9 cellular contexts compared by ENCODE assay signal in the genomic region with DNA sequence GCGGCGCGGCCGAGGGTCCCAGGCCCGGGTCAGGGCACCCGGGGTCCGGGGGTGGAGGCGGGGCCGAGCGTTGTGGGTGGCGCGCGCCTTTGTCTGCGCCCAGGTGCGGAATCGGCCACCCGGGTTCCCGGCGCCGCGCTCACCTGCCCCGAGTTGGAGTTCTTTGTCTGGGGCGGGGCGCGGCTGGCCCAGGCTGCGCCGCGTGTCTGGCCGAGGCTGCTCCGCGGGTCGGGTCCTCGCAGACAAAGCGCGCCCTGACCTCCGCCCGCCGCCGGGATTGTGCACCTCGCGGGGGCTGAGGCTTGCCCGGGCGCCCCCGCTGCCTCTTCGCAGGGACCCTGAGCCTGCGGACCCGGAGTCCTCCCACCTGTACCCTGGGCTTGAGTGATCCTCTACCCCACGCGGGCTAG. TPM values are rescaled to one million over a fixed set of nuclear protein-coding genes. Genes with fewer than 3 reads are reported as not detected.
DNase-seq lines count a peak whose midpoint lies in the region; ATAC-seq and TF ChIP-seq lines count a peak whose summit lies in the region.
"Had no signal": no experiment of that assay in that cellular context is flagged by ENCODE, and none has a peak within 500 bp of the region (broad histone marks: within the 10 kb centered on the region; RNA-seq: fewer than 3 reads in every experiment).

No MANE protein-coding gene starts in this region.

- peak; percentile 48 for ATAC-seq in foreskin keratinocyte
- no peak for ATAC-seq in GM19455 (IDR thresholded peaks at IDR 0.05; ENCODE audit: unreplicated experiment)
- ATAC-seq in HG03469 (IDR thresholded peaks at IDR 0.05; ENCODE audit: unreplicated experiment), result no peak

- POLR2A ChIA-PET in HEK293 (lab: Yijun Ruan, JAX), result interaction anchor here (1.0 kb wide), 2 partner anchors 69 to 144 kb away, joined by 3 read pairs; no protein-coding TSS in a partner anchor
- POLR2A ChIA-PET in activated CD4-positive, alpha-beta T cell treated with anti-CD3 and anti-CD28 coated beads, Interleukin-2, amount 10 ng/mL, durations not matched to agents 7 days and 5 days (lab: Charles Lee), result no interaction called here

- H3K4ac ChIP-seq in trophoblast cell (ENCODE audit: low read depth, low read length), result no peak overlapping the region

- H3K4me1 Mint-ChIP-seq in activated CD4-positive, alpha-beta T cell treated with anti-CD3 and anti-CD28 coated beads, Interleukin-2, amount 10 ng/mL, durations not matched to agents 7 days and 5 days, result peaks cover 19% of the 10 kb centered on the region

- H3K23ac ChIP-seq in trophoblast cell (ENCODE audit: low read length), result no peak overlapping the region

- peak overlapping the region; percentile 8 for H2BK120ac ChIP-seq in trophoblast cell (ENCODE audit: insufficient read depth, low read length, poor library complexity)

- H4K12ac ChIP-seq in trophoblast cell (ENCODE audit: low read depth, low read length), result no peak overlapping the region

- H2BK12ac ChIP-seq in trophoblast cell (ENCODE audit: low read length), result no peak overlapping the region

- H3K27me3 Mint-ChIP-seq in activated CD4-positive, alpha-beta T cell treated with anti-CD3 and anti-CD28 coated beads, Interleukin-2, amount 10 ng/mL, durations not matched to agents 7 days and 5 days, result peaks cover 10% of the 10 kb centered on the region

- peaks cover 9% of the 10 kb centered on the region for H3K79me1 ChIP-seq in trophoblast cell (ENCODE audit: low read length)

- peaks cover 49 to 71% (median 65%) of the 10 kb centered on the region in 10 experiments for H3K4me1 ChIP-seq in BLaER1 treated with 17β-estradiol and CSF1 and Interleukin-3, amounts not matched to agents 10 nM and 100 nM
- H3K4me1 ChIP-seq in HEK293 (ENCODE audit: control insufficient read depth, insufficient read depth, low read length) (peaks cover 4% of the 10 kb centered on the region), foreskin keratinocyte (no peaks in the 10 kb centered on the region), trophoblast cell (ENCODE audit: control insufficient read depth in 1 of 2, insufficient read depth in 2 of 2, low read length in 2 of 2) (peaks cover 6 to 7% of the 10 kb centered on the region in 2 experiments)

- H3K9me3 Mint-ChIP-seq in activated CD4-positive, alpha-beta T cell treated with anti-CD3 and anti-CD28 coated beads, Interleukin-2, amount 10 ng/mL, durations not matched to agents 7 days and 5 days, result no peaks in the 10 kb centered on the region

- H4K20me1 ChIP-seq in BLaER1 treated with 17β-estradiol and CSF1 and Interleukin-3, amounts not matched to agents 10 nM and 100 nM, result peaks cover 35 to 72% (median 51%) of the 10 kb centered on the region in 11 experiments

- peak overlapping the region; percentile 45 for H2AK5ac ChIP-seq in trophoblast cell (ENCODE audit: low read length)

- H3K27ac ChIP-seq in BLaER1 treated with 17β-estradiol and CSF1 and Interleukin-3, amounts not matched to agents 10 nM and 100 nM, result peak overlapping the region in 10 of 11 experiments; percentile 56 to 98 (median 94); a peak in 19 of 22 replicates
- H3K27ac ChIP-seq in HEK293 (ENCODE audit: extremely low read depth, low read depth, low read length) (peak overlapping the region; percentile 79; the same call in 1 of the 2 replicates), foreskin keratinocyte (peak overlapping the region; percentile 72), trophoblast cell (ENCODE audit: low read depth, low read length) (peak overlapping the region; percentile 20)

- peak overlapping the region; percentile 74 for H2AFZ ChIP-seq in trophoblast cell (ENCODE audit: insufficient read depth, low read length, poor library complexity)

- no peak overlapping the region for H3K27ac Mint-ChIP-seq in activated CD4-positive, alpha-beta T cell treated with anti-CD3 and anti-CD28 coated beads, Interleukin-2, amount 10 ng/mL, durations not matched to agents 7 days and 5 days

- H4K91ac ChIP-seq in trophoblast cell (ENCODE audit: low read depth, low read length), result peak overlapping the region; percentile 78

- H2BK5ac ChIP-seq in trophoblast cell (ENCODE audit: low read depth, low read length, poor library complexity), result peak overlapping the region; percentile 36

- no CpG with 5 or more reads among the region's 49 CpGs for WGBS in trophoblast cell (ENCODE audit: extremely low coverage, insufficient coverage, insufficient read length)

- peak overlapping the region; percentile 77 for H3K18ac ChIP-seq in trophoblast cell (ENCODE audit: low read length)

- H3K14ac ChIP-seq in trophoblast cell (ENCODE audit: low read length), result peak overlapping the region; percentile 86

- peak overlapping the region; percentile 75 to 100 (median 97) for H3K9ac ChIP-seq in BLaER1 treated with 17β-estradiol and CSF1 and Interleukin-3, amounts not matched to agents 10 nM and 100 nM
- H3K9ac ChIP-seq in trophoblast cell (ENCODE audit: low read length), result peak overlapping the region; percentile 85

- CTCF ChIA-PET in HEK293 (lab: Yijun Ruan, JAX), result interaction anchor here (0.6 to 4.7 kb wide), 5 partner anchors 36 to 145 kb away, joined by 3 to 34 read pairs (median 6); no protein-coding TSS in a partner anchor
- CTCF ChIA-PET in activated CD4-positive, alpha-beta T cell treated with anti-CD3 and anti-CD28 coated beads, Interleukin-2, amount 10 ng/mL, durations not matched to agents 7 days and 5 days (lab: Charles Lee), result interaction anchor here (1.1 to 1.6 kb wide), 7 partner anchors 9 to 364 kb away, joined by 3 to 12 read pairs (median 4); no protein-coding TSS in a partner anchor

- TF ChIP-seq CTCF in HEK293 (tag by site-specific recombination; IDR thresholded peaks at IDR 0.05) (no peak), foreskin keratinocyte (conservative IDR thresholded peaks at IDR 0.05) (no peak)

- peak overlapping the region; percentile 90 for H4K8ac ChIP-seq in trophoblast cell (ENCODE audit: low read depth, low read length)

- no peaks in the 10 kb centered on the region for H3K27me3 ChIP-seq in BLaER1 treated with 17β-estradiol and CSF1 and Interleukin-3, amounts not matched to agents 10 nM and 100 nM
- H3K27me3 ChIP-seq in foreskin keratinocyte (no peaks in the 10 kb centered on the region), trophoblast cell (ENCODE audit: insufficient read depth, low read length) (no peaks in the 10 kb centered on the region)

- peak overlapping the region; percentile 66 for H3K4me3 Mint-ChIP-seq in activated CD4-positive, alpha-beta T cell treated with anti-CD3 and anti-CD28 coated beads, Interleukin-2, amount 10 ng/mL, durations not matched to agents 7 days and 5 days

- H3K79me2 ChIP-seq in trophoblast cell (ENCODE audit: control insufficient read depth, insufficient read depth, low read length, poor library complexity), result peaks cover 6% of the 10 kb centered on the region

- H3K4me3 ChIP-seq in BLaER1 treated with 17β-estradiol and CSF1 and Interleukin-3, amounts not matched to agents 10 nM and 100 nM, result peak overlapping the region; percentile 69 to 99 (median 94)
- H3K4me3 ChIP-seq in HEK293 (ENCODE audit: low read depth, low read length) (peak overlapping the region; percentile 59), trophoblast cell (ENCODE audit: low read depth, low read length) (peak overlapping the region; percentile 87)

- no peaks in the 10 kb centered on the region for H3K36me3 Mint-ChIP-seq in activated CD4-positive, alpha-beta T cell treated with anti-CD3 and anti-CD28 coated beads, Interleukin-2, amount 10 ng/mL, durations not matched to agents 7 days and 5 days (ENCODE audit: low read depth)

- peak overlapping the region; percentile 96 to 100 (median 99) for H3K4me2 ChIP-seq in BLaER1 treated with 17β-estradiol and CSF1 and Interleukin-3, amounts not matched to agents 10 nM and 100 nM
- peak overlapping the region; percentile 86 for H3K4me2 ChIP-seq in trophoblast cell (ENCODE audit: low read length)

- peaks cover 6 to 28% (median 20%) of the 10 kb centered on the region in 11 experiments; a peak in 20 of 22 replicates for H3K36me3 ChIP-seq in BLaER1 treated with 17β-estradiol and CSF1 and Interleukin-3, amounts not matched to agents 10 nM and 100 nM
- peaks cover 0 to 9% of the 10 kb centered on the region in 2 experiments; a peak in 2 of 3 replicates for H3K36me3 ChIP-seq in HEK293 (ENCODE audit: control insufficient read depth in 2 of 2, insufficient read depth in 1 of 2, low read length in 2 of 2)
- H3K36me3 ChIP-seq in trophoblast cell (ENCODE audit: control insufficient read depth in 1 of 2, insufficient read depth in 2 of 2, low read length in 2 of 2), result peaks cover 3 to 8% of the 10 kb centered on the region in 2 experiments

- H3K9me3 ChIP-seq in BLaER1 treated with 17β-estradiol and CSF1 and Interleukin-3, amounts not matched to agents 10 nM and 100 nM (replicated peaks in 1 of 11), result no peaks in the 10 kb centered on the region
- H3K9me3 ChIP-seq in HEK293 (ENCODE audit: control insufficient read depth, insufficient read depth, low read depth, low read length) (no peaks in the 10 kb centered on the region), trophoblast cell (ENCODE audit: insufficient read depth, low read depth, low read length) (peaks cover 9% of the 10 kb centered on the region)

- DNase-seq in activated CD4-positive, alpha-beta T cell treated with anti-CD3 and anti-CD28 coated beads, Interleukin-2, amount 10 ng/mL, durations not matched to agents 7 days and 5 days, result peak; percentile 19
- DNase-seq in foreskin keratinocyte (peak in 1 of 2 donors; percentile 16), trophoblast cell (peak; percentile 41 to 66), inferior parietal cortex (ENCODE audit: extremely low spot score) (no peak)

TF ChIP-seq in HEK293, 187 proteins besides CTCF, POLR2A, EP300 and RAD21 (continues in another document):
- TF ChIP-seq ZBTB20 (tag by site-specific recombination; IDR thresholded peaks at IDR 0.05) (peak; percentile 58; the same call in 1 of the 2 replicates), ZFHX2 (tag by site-specific recombination; conservative IDR thresholded peaks at IDR 0.05) (peak; percentile 77), ZNF670 (tag by site-specific recombination; IDR thresholded peaks at IDR 0.05; ENCODE audit: low read depth) (no peak)
- TF ChIP-seq, protein P1, sequence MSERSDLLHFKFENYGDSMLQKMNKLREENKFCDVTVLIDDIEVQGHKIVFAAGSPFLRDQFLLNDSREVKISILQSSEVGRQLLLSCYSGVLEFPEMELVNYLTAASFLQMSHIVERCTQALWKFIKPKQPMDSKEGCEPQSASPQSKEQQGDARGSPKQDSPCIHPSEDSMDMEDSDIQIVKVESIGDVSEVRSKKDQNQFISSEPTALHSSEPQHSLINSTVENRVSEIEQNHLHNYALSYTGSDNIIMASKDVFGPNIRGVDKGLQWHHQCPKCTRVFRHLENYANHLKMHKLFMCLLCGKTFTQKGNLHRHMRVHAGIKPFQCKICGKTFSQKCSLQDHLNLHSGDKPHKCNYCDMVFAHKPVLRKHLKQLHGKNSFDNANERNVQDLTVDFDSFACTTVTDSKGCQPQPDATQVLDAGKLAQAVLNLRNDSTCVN (tag by site-specific recombination; optimal IDR thresholded peaks at IDR 0.05), result peak; percentile 75

RNA-seq across cellular contexts. Expression of a gene that starts 50.0 kb away (rescaled TPM):
- total RNA-seq in activated CD4-positive, alpha-beta T cell treated with anti-CD3 and anti-CD28 coated beads, Interleukin-2, amount 10 ng/mL, durations not matched to agents 7 days and 5 days, result not detected
- not detected in 2 replicates for total RNA-seq in foreskin keratinocyte
- polyA plus RNA-seq in foreskin keratinocyte, result not detected in 2 replicates
- polyA plus RNA-seq in trophoblast cell (2013), result not detected in 2 replicates
- total RNA-seq: HT1080 had no signal

RNA-seq across cellular contexts. Expression of a gene that starts 58.1 kb away (rescaled TPM):
- total RNA-seq in activated CD4-positive, alpha-beta T cell treated with anti-CD3 and anti-CD28 coated beads, Interleukin-2, amount 10 ng/mL, durations not matched to agents 7 days and 5 days, result not detected
- total RNA-seq in foreskin keratinocyte, result not detected in 2 replicates
- polyA plus RNA-seq in foreskin keratinocyte, result not detected in 2 replicates
- 0.15 and 0.16 TPM in 2 replicates for polyA plus RNA-seq in trophoblast cell (2013)
- total RNA-seq: HT1080 had no signal

Comparison
In these comparisons a context has a peak if more than half of its experiments do, and no peak if none do; other contexts are left out.
1. H3K27ac ChIP-seq: peak in every context shown above with its lines; median percentile 94 in BLaER1 treated with 17β-estradiol and CSF1 and Interleukin-3, amounts not matched to agents 10 nM and 100 nM; 79 in HEK293; 72 in foreskin keratinocyte; 20 in trophoblast cell.